Comparison of ENCODE assay signal across 9 cellular contexts in genomic region chr14:57533214-57533613, GRCh38. TPM values are rescaled to one million over a fixed set of nuclear protein-coding genes. Genes with fewer than 3 reads are reported as not detected.
DNase-seq lines count a peak whose midpoint lies in the region; ATAC-seq and TF ChIP-seq lines count a peak whose summit lies in the region.
"Had no signal": no experiment of that assay in that cellular context is flagged by ENCODE, and none has a peak within 500 bp of the region (broad histone marks: within the 10 kb centered on the region; RNA-seq: fewer than 3 reads in every experiment).

No MANE protein-coding gene starts in this region.

- H3K27me3 ChIP-seq in cardiac muscle cell (no peaks in the 10 kb centered on the region), neural cell (ENCODE audit: insufficient read depth, low read depth, low read length) (no peaks in the 10 kb centered on the region), MG63 (no peaks in the 10 kb centered on the region)

- H3K9ac ChIP-seq in neural cell (ENCODE audit: low read length), result peak overlapping the region; percentile 35

- no peaks in the 10 kb centered on the region for H4K20me1 ChIP-seq in neural cell (ENCODE audit: insufficient read depth)

- DNase-seq in cardiac muscle cell (ENCODE audit: low read depth in 1 of 2, low spot score in 1 of 2) (peak in 1 of 2 donors; percentile 15), cardiac septum (ENCODE audit: low spot score) (no peak), HT-29 (ENCODE audit: low spot score) (peak; percentile 45), astrocyte of the spinal cord (ENCODE audit: low read depth, low spot score) (peak; percentile 16), CD1c-positive myeloid dendritic cell (ENCODE audit: extremely low spot score) (no peak), MG63 (no peak)

- H3K4me3 ChIP-seq in cardiac muscle cell (no peak overlapping the region), astrocyte of the spinal cord (ENCODE audit: low read depth, low read length) (no peak overlapping the region), neural cell (ENCODE audit: low read length) (peak overlapping the region; percentile 24), MG63 (no peak overlapping the region)

- H3K4me2 ChIP-seq in neural cell (ENCODE audit: low read length), result peak overlapping the region; percentile 19

- H3K36me3 ChIP-seq in cardiac muscle cell (no peaks in the 10 kb centered on the region), neural cell (ENCODE audit: insufficient read depth, low read length) (no peaks in the 10 kb centered on the region), MG63 (no peaks in the 10 kb centered on the region)

- H2AFZ ChIP-seq in neural cell (ENCODE audit: low read depth, low read length), result no peak overlapping the region

- H3K9me3 ChIP-seq in cardiac muscle cell (ENCODE audit: low read depth), result no peaks in the 10 kb centered on the region
- no peaks in the 10 kb centered on the region for H3K9me3 ChIP-seq in neural cell (ENCODE audit: low read length)
- no peaks in the 10 kb centered on the region for H3K9me3 ChIP-seq in MG63

- intact Hi-C loops in cardiac septum (cut with DNase I), result no loop called here

- no peaks in the 10 kb centered on the region for H3K9me2 ChIP-seq in neural cell (ENCODE audit: insufficient read depth, low read length)

- TF ChIP-seq CTCF in cardiac muscle cell (IDR thresholded peaks at IDR 0.05; ENCODE audit: low read depth, low read length) (peak; percentile 20), astrocyte of the spinal cord (IDR thresholded peaks at IDR 0.05; ENCODE audit: low read depth, low read length) (peak; percentile 26), neural cell (IDR thresholded peaks at IDR 0.05; ENCODE audit: poor library complexity, severe bottlenecking) (peak; percentile 76)

- ATAC-seq in HG02870 (IDR thresholded peaks at IDR 0.05; ENCODE audit: unreplicated experiment), result no peak

- peak; percentile 7 for TF ChIP-seq EP300 in neural cell (conservative IDR thresholded peaks at IDR 0.05; ENCODE audit: poor library complexity, severe bottlenecking)

- H3K4me1 ChIP-seq in cardiac muscle cell (ENCODE audit: low read depth), result no peaks in the 10 kb centered on the region

- no peaks in the 10 kb centered on the region for H3F3A ChIP-seq in neural cell (ENCODE audit: insufficient read depth, low read length, poor library complexity, severe bottlenecking)

- in situ Hi-C loops in astrocyte of the spinal cord (cut with HindIII; ENCODE audit: low sequenced_read_pairs), result no loop called here

- H3K79me2 ChIP-seq in neural cell (replicated peaks; ENCODE audit: insufficient read depth, low read length), result no peaks in the 10 kb centered on the region

- peak; percentile 81 for TF ChIP-seq RAD21 in neural cell (conservative IDR thresholded peaks at IDR 0.05)

- H3K27ac ChIP-seq in cardiac muscle cell, result no peak overlapping the region
- H3K27ac ChIP-seq in neural cell (ENCODE audit: low read length), result peak overlapping the region; percentile 75

TF ChIP-seq in neural cell, 6 proteins besides CTCF, POLR2A, EP300 and RAD21:
- TF ChIP-seq MXI1 (conservative IDR thresholded peaks at IDR 0.05; ENCODE audit: poor library complexity, severe bottlenecking) (no peak), REST (IDR thresholded peaks at IDR 0.05; ENCODE audit: borderline replicate concordance) (no peak), POLR2AphosphoS5 (IDR thresholded peaks at IDR 0.05) (no peak), SMC3 (conservative IDR thresholded peaks at IDR 0.05; ENCODE audit: poor library complexity) (peak; percentile 78)

RNA-seq across cellular contexts. Expression of gene CCDC198, which starts 39.6 kb away (rescaled TPM):
- total RNA-seq in cardiac muscle cell, result not detected in 2 replicates
- not detected in 2 replicates for polyA plus RNA-seq in cardiac muscle cell
- total RNA-seq in cardiac septum, result not detected
- 9.4 and 15.0 TPM in 2 replicates for total RNA-seq in HT-29 (2014; rRNA removed; shearing (Covaris generic))
- not detected in 2 replicates for polyA plus RNA-seq in neural cell
- polyA minus RNA-seq in neural cell, result not detected in 2 replicates
- not detected in 2 replicates for total RNA-seq in MG63 (2014; rRNA removed; shearing (Covaris generic); ENCODE audit: low replicate concordance)
- total RNA-seq: dermis microvascular lymphatic vessel endothelial cell had no signal

Comparison
In these comparisons a context has a peak if more than half of its experiments do, and no peak if none do; other contexts are left out.
1. DNase-seq: peak in HT-29 (single experiment) and astrocyte of the spinal cord (single experiment); none in cardiac septum (single experiment), CD1c-positive myeloid dendritic cell (single experiment) and MG63 (single experiment).
2. CTCF ChIP-seq: peak in every context shown above with its lines; median percentile 76 in neural cell; 26 in astrocyte of the spinal cord; 20 in cardiac muscle cell.
3. RNA of gene CCDC198, which starts 39.6 kb away (total RNA-seq): 9.4 to 15.0 TPM in HT-29; not detected in cardiac muscle cell, not detected in cardiac septum (single experiment) and not detected in MG63; every median in the first group is over 10 times any median in the second.